ENCODE assay signal across 17 cellular contexts in genomic region chr7:131066635-131067034, GRCh38.
DNase-seq lines count a peak whose midpoint lies in the region; ATAC-seq and TF ChIP-seq lines count a peak whose summit lies in the region.
"Had no signal": no experiment of that assay in that cellular context is flagged by ENCODE, and none has a peak within 500 bp of the region (broad histone marks: within the 10 kb centered on the region; RNA-seq: fewer than 3 reads in every experiment).

No MANE protein-coding gene starts in this region.

- H3K4me3 Mint-ChIP-seq in activated CD8-positive, alpha-beta T cell treated with anti-CD3 and anti-CD28 coated beads for 36 hours, result no peak overlapping the region
- H3K4me3 Mint-ChIP-seq in activated CD8-positive, alpha-beta T cell treated with anti-CD3 and anti-CD28 coated beads, Interleukin-2, amount 10 ng/mL, durations not matched to agents 7 days and 5 days, result no peak overlapping the region
- no peak overlapping the region for H3K4me3 Mint-ChIP-seq in WTC11
- H3K4me3 Mint-ChIP-seq in activated T-helper 1 cell treated with anti-CD3 and anti-CD28 coated beads, Interleukin-12 subunit alpha, Interleukin-12 subunit beta, Interleukin-2, Interleukin-4 antibody, amounts not matched to agents 30 ng/mL and 10 ng/mL and 1 ng/mL, durations not matched to agents 14 hours and 24 hours and 36 hours, result no peak overlapping the region
- H3K4me3 Mint-ChIP-seq: GM23338 had no signal

- peaks cover 67 to 80% of the 10 kb centered on the region in 2 donors for H3K4me1 ChIP-seq in gastrocnemius medialis

- DNase-seq in activated CD8-positive, alpha-beta T cell treated with anti-CD3 and anti-CD28 coated beads for 36 hours, result no peak
- no peak for DNase-seq in activated CD8-positive, alpha-beta T cell treated with anti-CD3 and anti-CD28 coated beads, Interleukin-2, amount 10 ng/mL, durations not matched to agents 7 days and 5 days
- no peak for DNase-seq in WTC11 (ENCODE audit: low spot score)
- DNase-seq in fibroblast of the aortic adventitia (ENCODE audit: low read depth), result peak; percentile 49
- no peak for DNase-seq in gastrocnemius medialis
- no peak for DNase-seq in activated T-helper 1 cell treated with anti-CD3 and anti-CD28 coated beads, Interleukin-12 subunit alpha, Interleukin-12 subunit beta, Interleukin-2, Interleukin-4 antibody, amounts not matched to agents 30 ng/mL and 10 ng/mL and 1 ng/mL, durations not matched to agents 14 hours and 24 hours and 36 hours (ENCODE audit: low spot score)
- DNase-seq: NCI-H1048, NCI-H510A, SHP77 treated with DMSO at 0.1 percent for 48 hours, upper lobe of left lung, WERI-Rb-1 had no signal

- in situ Hi-C loops in gastrocnemius medialis (cut with MboI; ENCODE audit: low sequenced_read_pairs in 4 of 4), result no loop called here

- intact Hi-C loops in activated CD8-positive, alpha-beta T cell treated with anti-CD3 and anti-CD28 coated beads for 36 hours (cut with micrococcal nuclease), result loop anchor here (5.0 to 10.0 kb wide), 2 partner anchors 36 to 358 kb away; no protein-coding TSS in a partner anchor
- intact Hi-C loops in gastrocnemius medialis (cut with DNase I; ENCODE audit: low total_unique reads), result no loop called here
- intact Hi-C loops in activated T-helper 1 cell treated with anti-CD3 and anti-CD28 coated beads, Interleukin-12 subunit alpha, Interleukin-12 subunit beta, Interleukin-2, Interleukin-4 antibody, amounts not matched to agents 30 ng/mL and 10 ng/mL and 1 ng/mL, durations not matched to agents 14 hours and 24 hours and 36 hours (cut with micrococcal nuclease), result no loop called here

- peaks cover 18% of the 10 kb centered on the region for H3K36me3 Mint-ChIP-seq in activated CD8-positive, alpha-beta T cell treated with anti-CD3 and anti-CD28 coated beads for 36 hours (ENCODE audit: low read depth)
- H3K36me3 Mint-ChIP-seq in activated CD8-positive, alpha-beta T cell treated with anti-CD3 and anti-CD28 coated beads, Interleukin-2, amount 10 ng/mL, durations not matched to agents 7 days and 5 days (ENCODE audit: low read depth), result no peaks in the 10 kb centered on the region
- no peaks in the 10 kb centered on the region for H3K36me3 Mint-ChIP-seq in WTC11
- peaks cover 17% of the 10 kb centered on the region for H3K36me3 Mint-ChIP-seq in activated T-helper 1 cell treated with anti-CD3 and anti-CD28 coated beads, Interleukin-12 subunit alpha, Interleukin-12 subunit beta, Interleukin-2, Interleukin-4 antibody, amounts not matched to agents 30 ng/mL and 10 ng/mL and 1 ng/mL, durations not matched to agents 14 hours and 24 hours and 36 hours (ENCODE audit: low read depth)

- H3K9me3 Mint-ChIP-seq in activated CD8-positive, alpha-beta T cell treated with anti-CD3 and anti-CD28 coated beads for 36 hours, result no peaks in the 10 kb centered on the region
- no peaks in the 10 kb centered on the region for H3K9me3 Mint-ChIP-seq in activated CD8-positive, alpha-beta T cell treated with anti-CD3 and anti-CD28 coated beads, Interleukin-2, amount 10 ng/mL, durations not matched to agents 7 days and 5 days (ENCODE audit: insufficient read depth)
- H3K9me3 Mint-ChIP-seq in WTC11, result no peaks in the 10 kb centered on the region
- H3K9me3 Mint-ChIP-seq in activated T-helper 1 cell treated with anti-CD3 and anti-CD28 coated beads, Interleukin-12 subunit alpha, Interleukin-12 subunit beta, Interleukin-2, Interleukin-4 antibody, amounts not matched to agents 30 ng/mL and 10 ng/mL and 1 ng/mL, durations not matched to agents 14 hours and 24 hours and 36 hours, result no peaks in the 10 kb centered on the region
- H3K9me3 Mint-ChIP-seq: activated T-helper 2 cell treated with anti-CD3 and anti-CD28 coated beads, Interferon-gamma antibody, Interleukin-2, Interleukin-4, amounts not matched to agents 10 μg/mL and 5 μg/mL and 100 μg/mL, durations not matched to agents 14 hours and 24 hours and 36 hours; GM23338 had no signal

- H3K4me1 Mint-ChIP-seq in activated CD8-positive, alpha-beta T cell treated with anti-CD3 and anti-CD28 coated beads for 36 hours (ENCODE audit: low read depth), result peaks cover 67% of the 10 kb centered on the region
- H3K4me1 Mint-ChIP-seq in activated CD8-positive, alpha-beta T cell treated with anti-CD3 and anti-CD28 coated beads, Interleukin-2, amount 10 ng/mL, durations not matched to agents 7 days and 5 days (ENCODE audit: low read depth), result peaks cover 10% of the 10 kb centered on the region
- peaks cover 23% of the 10 kb centered on the region for H3K4me1 Mint-ChIP-seq in WTC11
- peaks cover 23% of the 10 kb centered on the region for H3K4me1 Mint-ChIP-seq in activated T-helper 1 cell treated with anti-CD3 and anti-CD28 coated beads, Interleukin-12 subunit alpha, Interleukin-12 subunit beta, Interleukin-2, Interleukin-4 antibody, amounts not matched to agents 30 ng/mL and 10 ng/mL and 1 ng/mL, durations not matched to agents 14 hours and 24 hours and 36 hours (ENCODE audit: low read depth)

- no peak for ATAC-seq in activated CD8-positive, alpha-beta T cell treated with anti-CD3 and anti-CD28 coated beads for 36 hours
- no peak for ATAC-seq in activated CD8-positive, alpha-beta T cell treated with anti-CD3 and anti-CD28 coated beads, Interleukin-2, amount 10 ng/mL, durations not matched to agents 7 days and 5 days
- no peak for ATAC-seq in WTC11
- ATAC-seq in gastrocnemius medialis, result peak in 1 of 2 donors; percentile 23
- no peak for ATAC-seq in GM21786 (IDR thresholded peaks at IDR 0.05; ENCODE audit: unreplicated experiment)
- no peak for ATAC-seq in GM19328 (IDR thresholded peaks at IDR 0.05; ENCODE audit: unreplicated experiment)
- ATAC-seq: GM23338 had no signal

- H3K27ac ChIP-seq in gastrocnemius medialis, result peak overlapping the region; percentile 16 to 60 (median 36)
- H3K27ac ChIP-seq: coronary artery, HL-60, WERI-Rb-1 had no signal

- no peaks in the 10 kb centered on the region for H3K27me3 Mint-ChIP-seq in activated CD8-positive, alpha-beta T cell treated with anti-CD3 and anti-CD28 coated beads for 36 hours
- no peaks in the 10 kb centered on the region for H3K27me3 Mint-ChIP-seq in activated CD8-positive, alpha-beta T cell treated with anti-CD3 and anti-CD28 coated beads, Interleukin-2, amount 10 ng/mL, durations not matched to agents 7 days and 5 days (ENCODE audit: low read depth)
- H3K27me3 Mint-ChIP-seq in WTC11 (ENCODE audit: low read depth), result no peaks in the 10 kb centered on the region
- no peaks in the 10 kb centered on the region for H3K27me3 Mint-ChIP-seq in activated T-helper 1 cell treated with anti-CD3 and anti-CD28 coated beads, Interleukin-12 subunit alpha, Interleukin-12 subunit beta, Interleukin-2, Interleukin-4 antibody, amounts not matched to agents 30 ng/mL and 10 ng/mL and 1 ng/mL, durations not matched to agents 14 hours and 24 hours and 36 hours (ENCODE audit: insufficient read depth)

- CTCF ChIA-PET in activated CD8-positive, alpha-beta T cell treated with anti-CD3 and anti-CD28 coated beads for 36 hours (lab: Charles Lee), result interaction anchor here (0.7 to 4.1 kb wide), 7 partner anchors 8 to 358 kb away, joined by 3 to 38 read pairs (median 3); no protein-coding TSS in a partner anchor
- CTCF ChIA-PET in activated CD8-positive, alpha-beta T cell treated with anti-CD3 and anti-CD28 coated beads, Interleukin-2, amount 10 ng/mL, durations not matched to agents 7 days and 5 days (lab: Charles Lee), result interaction anchor here (0.9 to 4.1 kb wide), 6 partner anchors 9 to 170 kb away, joined by 3 to 52 read pairs (median 4); no protein-coding TSS in a partner anchor
- CTCF ChIA-PET in WTC11 (lab: Charles Lee), result interaction anchor here (0.9 to 3.9 kb wide), 2 partner anchors 170 to 236 kb away, joined by 5 to 25 read pairs; no protein-coding TSS in a partner anchor

- TF ChIP-seq POLR2A in gastrocnemius medialis (IDR thresholded peaks at IDR 0.05), result no peak

- H3K4me3 ChIP-seq in fibroblast of the aortic adventitia (ENCODE audit: low read depth, low read length) (no peak overlapping the region), gastrocnemius medialis (no peak overlapping the region)
- H3K4me3 ChIP-seq: coronary artery, GM23338, upper lobe of left lung had no signal

- peak overlapping the region; percentile 78 for H3K27ac Mint-ChIP-seq in activated CD8-positive, alpha-beta T cell treated with anti-CD3 and anti-CD28 coated beads for 36 hours
- H3K27ac Mint-ChIP-seq in activated CD8-positive, alpha-beta T cell treated with anti-CD3 and anti-CD28 coated beads, Interleukin-2, amount 10 ng/mL, durations not matched to agents 7 days and 5 days, result no peak overlapping the region
- H3K27ac Mint-ChIP-seq in WTC11, result no peak overlapping the region
- no peak overlapping the region for H3K27ac Mint-ChIP-seq in activated T-helper 1 cell treated with anti-CD3 and anti-CD28 coated beads, Interleukin-12 subunit alpha, Interleukin-12 subunit beta, Interleukin-2, Interleukin-4 antibody, amounts not matched to agents 30 ng/mL and 10 ng/mL and 1 ng/mL, durations not matched to agents 14 hours and 24 hours and 36 hours
- H3K27ac Mint-ChIP-seq: activated T-helper 2 cell treated with anti-CD3 and anti-CD28 coated beads, Interferon-gamma antibody, Interleukin-2, Interleukin-4, amounts not matched to agents 10 μg/mL and 5 μg/mL and 100 μg/mL, durations not matched to agents 14 hours and 24 hours and 36 hours had no signal

- peaks cover 0 to 3% of the 10 kb centered on the region in 2 donors for H3K36me3 ChIP-seq in gastrocnemius medialis
- H3K36me3 ChIP-seq: WERI-Rb-1 had no signal

- TF ChIP-seq CTCF in activated CD8-positive, alpha-beta T cell treated with anti-CD3 and anti-CD28 coated beads for 36 hours (IDR thresholded peaks at IDR 0.05), result no peak
- no peak for TF ChIP-seq CTCF in WTC11 (IDR thresholded peaks at IDR 0.05)
- no peak for TF ChIP-seq CTCF in fibroblast of the aortic adventitia (IDR thresholded peaks at IDR 0.05; ENCODE audit: insufficient read depth, low read length)
- TF ChIP-seq CTCF in gastrocnemius medialis (IDR thresholded peaks at IDR 0.05 in 4 of 5, conservative IDR thresholded peaks at IDR 0.05 in 1 of 5), result no peak

- H3K9me3 ChIP-seq in gastrocnemius medialis, result no peaks in the 10 kb centered on the region
- H3K9me3 ChIP-seq: upper lobe of left lung had no signal

- POLR2A ChIA-PET in activated CD8-positive, alpha-beta T cell treated with anti-CD3 and anti-CD28 coated beads for 36 hours (lab: Charles Lee), result interaction anchor here (0.5 to 1.2 kb wide), 3 partner anchors 22 to 108 kb away, joined by 3 read pairs; no protein-coding TSS in a partner anchor
- POLR2A ChIA-PET in activated CD8-positive, alpha-beta T cell treated with anti-CD3 and anti-CD28 coated beads, Interleukin-2, amount 10 ng/mL, durations not matched to agents 7 days and 5 days (lab: Charles Lee), result interaction anchor here (0.5 kb wide), 1 partner anchor 284 kb away, joined by 3 read pairs; no protein-coding TSS in a partner anchor
- POLR2A ChIA-PET in WTC11 (lab: Charles Lee), result no interaction called here

- H3K27me3 ChIP-seq in gastrocnemius medialis, result no peaks in the 10 kb centered on the region
- H3K27me3 ChIP-seq: upper lobe of left lung had no signal

TF ChIP-seq in WTC11, 78 proteins besides CTCF, POLR2A, EP300 and RAD21:
- TF ChIP-seq CREB1 (CRISPR knock-in tag; IDR thresholded peaks at IDR 0.05) (no peak), GABPB1 (CRISPR knock-in tag; IDR thresholded peaks at IDR 0.05) (peak; percentile 90)
